11 cellular contexts compared by ENCODE assay signal in genomic region chr20:37356387-37356786, GRCh38. TPM values are rescaled to one million over a fixed set of nuclear protein-coding genes. Genes with fewer than 3 reads are reported as not detected.
DNase-seq lines count a peak whose midpoint lies in the region; ATAC-seq, FAIRE-seq and TF ChIP-seq lines count a peak whose summit lies in the region.
"Had no signal": no experiment of that assay in that cellular context is flagged by ENCODE, and none has a peak within 500 bp of the region (broad histone marks: within the 10 kb centered on the region; RNA-seq: fewer than 3 reads in every experiment).

No MANE protein-coding gene starts in this region.

- 48 to 68% (median 53%) methylated on average over 8 of the region's 8 CpGs for WGBS in heart left ventricle, 4 donors

- no peaks in the 10 kb centered on the region for H3K27me3 ChIP-seq in heart left ventricle

- peak; percentile 23 for ATAC-seq in SK-N-SH treated with all-trans-retinoic acid at 6 μM for 48 hours
- peak in 3 of 4 donors; percentile 21 to 66 (median 33) for ATAC-seq in heart left ventricle
- ATAC-seq in sciatic nerve: peak; percentile 42

- peak overlapping the region in 3 of 12 donors; percentile 34 to 70 (median 61) for H3K27ac ChIP-seq in heart left ventricle

- no peak for TF ChIP-seq POLR2A in heart left ventricle (IDR thresholded peaks at IDR 0.05)

- TF ChIP-seq CTCF in heart left ventricle (IDR thresholded peaks at IDR 0.05): no peak
- no peak for TF ChIP-seq CTCF in D721Med (IDR thresholded peaks at IDR 0.05; ENCODE audit: insufficient read depth, missing control alignments)

- H3K9me3 ChIP-seq in heart left ventricle: no peaks in the 10 kb centered on the region

- DNase-seq in EL (peak; percentile 81), heart left ventricle (peak; percentile 52 to 80 (median 68)), sciatic nerve (ENCODE audit: low spot score) (peak; percentile 78), NCI-H510A (lab: John Stamatoyannopoulos, UW) (no peak), D721Med (ENCODE audit: insufficient read length, low spot score) (no peak)
- no peak for DNase-seq in NK-92 treated with Interleukin-12 subunit alpha and Interleukin-12 subunit beta, amount 100 ng/mL, for 24 hours (lab: John Stamatoyannopoulos, UW)
- no peak for DNase-seq in stimulated activated naive CD4-positive, alpha-beta T cell (lab: John Stamatoyannopoulos, UW)
- DNase-seq: DMS79 treated with DMSO at 0.1 percent for 48 hours, OCI-M1 had no signal

- no peak for FAIRE-seq in D721Med (lab: Jason Lieb, UNC)
- FAIRE-seq: endothelial cell of umbilical vein had no signal

- intact Hi-C loops in heart left ventricle (cut with DNase I) (no loop called here), sciatic nerve (cut with DNase I) (no loop called here)

- no peak overlapping the region for H3K4me3 ChIP-seq in heart left ventricle

- H3K36me3 ChIP-seq in heart left ventricle: no peaks in the 10 kb centered on the region

- peaks cover 0 to 39% (median 7%) of the 10 kb centered on the region in 12 donors for H3K4me1 ChIP-seq in heart left ventricle

TF ChIP-seq in SK-N-SH treated with all-trans-retinoic acid at 6 μM for 48 hours, 23 proteins besides CTCF, POLR2A, EP300 and RAD21:
- TF ChIP-seq ZFP30 (CRISPR knock-in tag; IDR thresholded peaks at IDR 0.05) (no peak), PPARA (CRISPR knock-in tag; IDR thresholded peaks at IDR 0.05; ENCODE audit: borderline replicate concordance) (no peak), ARNTL (CRISPR knock-in tag; IDR thresholded peaks at IDR 0.05; ENCODE audit: borderline replicate concordance, low read depth) (no peak), OSR1 (CRISPR knock-in tag; IDR thresholded peaks at IDR 0.05) (no peak), ZNF70 (CRISPR knock-in tag; IDR thresholded peaks at IDR 0.05) (no peak), TOX (CRISPR knock-in tag; IDR thresholded peaks at IDR 0.05; ENCODE audit: borderline replicate concordance) (no peak), TSHZ2 (CRISPR knock-in tag; IDR thresholded peaks at IDR 0.05) (no peak), PATZ1 (CRISPR knock-in tag; IDR thresholded peaks at IDR 0.05; ENCODE audit: borderline replicate concordance) (no peak), ZFP3 (CRISPR knock-in tag; IDR thresholded peaks at IDR 0.05) (no peak), CSDC2 (CRISPR knock-in tag; IDR thresholded peaks at IDR 0.05) (no peak), BACH2 (CRISPR knock-in tag; IDR thresholded peaks at IDR 0.05; ENCODE audit: borderline replicate concordance) (no peak), ZNF565 (CRISPR knock-in tag; conservative IDR thresholded peaks at IDR 0.05; ENCODE audit: low read depth) (no peak)
TF ChIP-seq in SK-N-SH treated with all-trans-retinoic acid at 6 μM for 48 hours: peak in this region for 0.

RNA-seq across cellular contexts. Expression of gene SRC, which starts 10.4 kb away (rescaled TPM):
- total RNA-seq in heart left ventricle (10 to 100 TPM in 1 of 9 donors, 1 to 10 TPM in 8; 3.0 to 19.9 (median 5.2) TPM), sciatic nerve (23.7 TPM)
- polyA plus RNA-seq in heart left ventricle: 1 to 10 TPM; 2.5 to 3.0 TPM

Comparison
In these comparisons a context has a peak if more than half of its experiments do, and no peak if none do; other contexts are left out.
1. DNase-seq: peak in EL (single experiment), heart left ventricle (5 of 5) and sciatic nerve (single experiment); none in NK-92 treated with Interleukin-12 subunit alpha and Interleukin-12 subunit beta, amount 100 ng/mL, for 24 hours (single experiment), stimulated activated naive CD4-positive, alpha-beta T cell (0 of 6), NCI-H510A (single experiment) and D721Med (single experiment).
2. Peak in every context shown above with its lines, with median percentiles within 50 percentile points of each other: ATAC-seq.